In genomic region chr12:78797201-78797931, GRCh38 we compare ENCODE assay signal across 23 cellular contexts.
DNase-seq lines count a peak whose midpoint lies in the region; ATAC-seq and TF ChIP-seq lines count a peak whose summit lies in the region.
"Had no signal": no experiment of that assay in that cellular context is flagged by ENCODE, and none has a peak within 500 bp of the region (broad histone marks: within the 10 kb centered on the region; RNA-seq: fewer than 3 reads in every experiment).

No MANE protein-coding gene starts in this region.

- H3K27me3 ChIP-seq in trophoblast cell (ENCODE audit: insufficient read depth, low read length): no peaks in the 10 kb centered on the region
- H3K27me3 ChIP-seq: ascending aorta, esophagus muscularis mucosa, thyroid gland had no signal

- H3K4ac ChIP-seq in trophoblast cell (ENCODE audit: low read depth, low read length): no peak overlapping the region

- H3K4me1 ChIP-seq in trophoblast cell (ENCODE audit: control insufficient read depth in 1 of 2, insufficient read depth in 2 of 2, low read length in 2 of 2): peaks cover 2 to 3% of the 10 kb centered on the region in 2 experiments
- H3K4me1 ChIP-seq: ascending aorta, esophagus muscularis mucosa, thyroid gland had no signal

- H4K12ac ChIP-seq in trophoblast cell (ENCODE audit: low read depth, low read length): no peak overlapping the region

- H2BK12ac ChIP-seq in trophoblast cell (ENCODE audit: low read length): no peak overlapping the region

- H4K8ac ChIP-seq in trophoblast cell (ENCODE audit: low read depth, low read length): no peak overlapping the region

- H3K9me3 ChIP-seq in trophoblast cell (ENCODE audit: insufficient read depth, low read depth, low read length): no peaks in the 10 kb centered on the region
- H3K9me3 ChIP-seq: ascending aorta, esophagus muscularis mucosa, thyroid gland had no signal

- no peak overlapping the region for H2AK5ac ChIP-seq in trophoblast cell (ENCODE audit: low read length)

- WGBS in trophoblast cell (ENCODE audit: extremely low coverage, insufficient coverage, insufficient read length): no CpG with 5 or more reads among the region's 2 CpGs

- H3K9ac ChIP-seq in trophoblast cell (ENCODE audit: low read length): no peak overlapping the region

- H4K91ac ChIP-seq in trophoblast cell (ENCODE audit: low read depth, low read length): no peak overlapping the region

- H3K23ac ChIP-seq in trophoblast cell (ENCODE audit: low read length): no peak overlapping the region

- no peak overlapping the region for H3K4me3 ChIP-seq in epithelial cell of esophagus (ENCODE audit: low read length)
- no peak overlapping the region for H3K4me3 ChIP-seq in trophoblast cell (ENCODE audit: low read depth, low read length)
- H3K4me3 ChIP-seq: ascending aorta, esophagus muscularis mucosa, thyroid gland had no signal

- H3K79me2 ChIP-seq in trophoblast cell (ENCODE audit: control insufficient read depth, insufficient read depth, low read length, poor library complexity): no peaks in the 10 kb centered on the region

- H3K27ac ChIP-seq in trophoblast cell (ENCODE audit: low read depth, low read length): no peak overlapping the region
- H3K27ac ChIP-seq: ascending aorta, esophagus muscularis mucosa, thyroid gland had no signal

- no peak overlapping the region for H2BK5ac ChIP-seq in trophoblast cell (ENCODE audit: low read depth, low read length, poor library complexity)

- no peak overlapping the region for H3K14ac ChIP-seq in trophoblast cell (ENCODE audit: low read length)

- no peak overlapping the region for H2BK120ac ChIP-seq in trophoblast cell (ENCODE audit: insufficient read depth, low read length, poor library complexity)

- in situ Hi-C loops in G401 (cut with HindIII; ENCODE audit: low sequenced_read_pairs): no loop called here

- no peak for ATAC-seq in HG03135 (IDR thresholded peaks at IDR 0.05; ENCODE audit: unreplicated experiment)
- ATAC-seq: activated CD8-positive, alpha-beta memory T cell treated with anti-CD3 and anti-CD28 coated beads, Interleukin-2, amount 10 ng/mL, durations not matched to agents 7 days and 5 days; effector memory CD8-positive, alpha-beta T cell; left lobe of liver; naive thymus-derived CD4-positive, alpha-beta T cell; T-helper 17 cell had no signal

- H3K36me3 ChIP-seq in trophoblast cell (ENCODE audit: control insufficient read depth in 1 of 2, insufficient read depth in 2 of 2, low read length in 2 of 2): no peaks in the 10 kb centered on the region
- H3K36me3 ChIP-seq: ascending aorta, esophagus muscularis mucosa, thyroid gland had no signal

- no peak overlapping the region for H3K4me2 ChIP-seq in trophoblast cell (ENCODE audit: low read length)

- H2AFZ ChIP-seq in trophoblast cell (ENCODE audit: insufficient read depth, low read length, poor library complexity): no peak overlapping the region

- DNase-seq in GM03348 (ENCODE audit: low spot score): peak; percentile 4
- DNase-seq in RPMI7951 (ENCODE audit: low read depth): peak; percentile 86
- peak; percentile 10 for DNase-seq in epithelial cell of esophagus (ENCODE audit: low read depth)
- DNase-seq in trophoblast cell: peak; percentile 78 to 81
- DNase-seq in G401 (ENCODE audit: low spot score): no peak
- no peak for DNase-seq in activated CD4-positive, alpha-beta T cell treated with anti-CD3 and anti-CD28 coated beads for 1 hour
- DNase-seq: activated CD4-positive, alpha-beta T cell treated with anti-CD3 and anti-CD28 coated beads, Interleukin-2, amount 10 ng/mL, durations not matched to agents 24 days and 14 days; activated CD8-positive, alpha-beta memory T cell treated with anti-CD3 and anti-CD28 coated beads, Interleukin-2, amount 10 ng/mL, durations not matched to agents 7 days and 5 days; activated naive CD4-positive, alpha-beta T cell treated with anti-CD3 and anti-CD28 coated beads, Interleukin-2, amount 10 ng/mL, durations not matched to agents 7 days and 5 days; AML-193; COR-L47; effector memory CD8-positive, alpha-beta T cell; naive thymus-derived CD4-positive, alpha-beta T cell; NCI-H2107; NCI-H510A; stimulated activated CD4-positive, alpha-beta T cell treated with anti-CD3 and anti-CD28 coated beads, Interleukin-4, amount 100 ng/mL, for 1 hour; stimulated activated naive CD4-positive, alpha-beta T cell treated with Interleukin-2 at 50 U/mL for 16 hours; T-helper 17 cell; thyroid gland had no signal

- no peaks in the 10 kb centered on the region for H3K79me1 ChIP-seq in trophoblast cell (ENCODE audit: low read length)

- TF ChIP-seq CTCF in epithelial cell of esophagus (IDR thresholded peaks at IDR 0.05; ENCODE audit: insufficient read depth, low read depth, low read length, missing control alignments): no peak

- H3K18ac ChIP-seq in trophoblast cell (ENCODE audit: low read length): no peak overlapping the region

Comparison
In these comparisons a context has a peak if more than half of its experiments do, and no peak if none do; other contexts are left out.
1. DNase-seq: peak in GM03348 (single experiment), RPMI7951 (single experiment), epithelial cell of esophagus (single experiment) and trophoblast cell (2 of 2); none in G401 (single experiment) and activated CD4-positive, alpha-beta T cell treated with anti-CD3 and anti-CD28 coated beads for 1 hour (single experiment).